1 cellular context compared by ENCODE assay signal in genomic region chr19:6217752-6218403, GRCh38.
TF ChIP-seq lines count a peak whose summit lies in the region.

No MANE protein-coding gene starts in this region.

TF ChIP-seq in GM23338, 12 proteins besides CTCF, POLR2A, EP300 and RAD21 (continued from another document):
- TF ChIP-seq ETS1 (IDR thresholded peaks at IDR 0.05) (no peak), REST (IDR thresholded peaks at IDR 0.05; ENCODE audit: unreplicated experiment) (no peak), STAT1 (IDR thresholded peaks at IDR 0.05; ENCODE audit: unreplicated experiment) (no peak), CREB1 (CRISPR knock-in tag; IDR thresholded peaks at IDR 0.05; ENCODE audit: low read depth) (no peak), EZH2 (IDR thresholded peaks at IDR 0.05; ENCODE audit: low read depth, unreplicated experiment) (no peak), NANOG (IDR thresholded peaks at IDR 0.05; ENCODE audit: borderline replicate concordance) (no peak), ZNF462 (CRISPR knock-in tag; IDR thresholded peaks at IDR 0.05) (no peak), POLR2AphosphoS5 (IDR thresholded peaks at IDR 0.05; ENCODE audit: low read depth) (no peak), EZH2phosphoT487 (IDR thresholded peaks at IDR 0.05; ENCODE audit: unreplicated experiment) (no peak), ZNF114 (CRISPR knock-in tag; IDR thresholded peaks at IDR 0.05) (no peak)
TF ChIP-seq in GM23338: peak in this region for 0.
